Comparison of ENCODE assay signal across 8 cellular contexts in the genomic region with DNA sequence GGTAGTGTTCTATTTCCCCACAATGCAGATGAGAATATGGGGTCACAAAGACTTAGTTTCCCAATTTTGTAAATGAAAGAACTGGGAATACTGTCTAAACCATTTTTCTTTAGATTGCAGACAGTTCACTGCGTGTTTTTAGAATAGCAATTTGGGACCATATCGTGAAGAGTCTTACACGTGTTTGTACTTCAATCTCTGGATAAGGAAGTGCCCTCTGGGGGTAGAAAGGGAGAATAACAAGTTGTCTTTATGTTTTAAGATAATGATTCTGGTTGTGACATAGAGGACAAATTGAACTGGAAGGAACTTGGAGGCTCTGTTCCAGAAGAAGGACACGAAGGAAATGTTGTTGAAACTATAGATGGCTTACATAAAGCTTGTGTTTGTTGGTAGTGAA.
A peak's percentile ranks its signal among the peaks of the same experiment; 100 is the strongest.
DNase-seq lines count a peak whose midpoint lies in the region; ATAC-seq, FAIRE-seq and TF ChIP-seq lines count a peak whose summit lies in the region.

No MANE protein-coding gene starts in this region.

- H2AFZ ChIP-seq in SU-DHL-6 (ENCODE audit: low read depth, low read length, severe bottlenecking), result peak overlapping the region; percentile 65
- no peak overlapping the region for H2AFZ ChIP-seq in HepG2 (ENCODE audit: low read length)

- DNase-seq in DMS114 treated with DMSO at 0.1 percent for 48 hours (lab: John Stamatoyannopoulos, UW; ENCODE audit: unreplicated experiment) (peak; percentile 9), HT1080 (ENCODE audit: low read depth) (peak; percentile 30), HepG2 (ENCODE audit: low spot score) (peak; percentile 24), heart left ventricle (no peak), AG08396 (ENCODE audit: low spot score) (no peak)
- DNase-seq in activated CD8-positive, alpha-beta memory T cell treated with anti-CD3 and anti-CD28 coated beads, Interleukin-2, amount 50 U/mL, for 4 hours, result no peak

- TF ChIP-seq POLR2A in HepG2 (IDR thresholded peaks at IDR 0.05; ENCODE audit: insufficient read depth in 1 of 2, low read depth in 2 of 2, low read length in 2 of 2) (no peak), heart left ventricle (IDR thresholded peaks at IDR 0.05) (no peak)

- H3K4me1 ChIP-seq in HepG2 (ENCODE audit: insufficient read depth, low read length), result no peaks in the 10 kb centered on the region
- no peaks in the 10 kb centered on the region for H3K4me1 ChIP-seq in heart left ventricle

- H3K9ac ChIP-seq in SU-DHL-6 (ENCODE audit: low read length), result no peak overlapping the region
- H3K9ac ChIP-seq in HepG2 (ENCODE audit: insufficient read depth, low read depth, low read length), result no peak overlapping the region

- H3F3A ChIP-seq in SU-DHL-6 (ENCODE audit: insufficient read depth), result 0 out of 2 replicates have a peak, but pooled peaks cover 5% of the 10 kb centered on the region

- POLR2A ChIA-PET in HepG2 (lab: Yijun Ruan, JAX), result no interaction called here

- no peak for TF ChIP-seq RAD21 in HepG2 (CRISPR knock-in tag; IDR thresholded peaks at IDR 0.05)

- no peak overlapping the region for H3K27ac ChIP-seq in SU-DHL-6 (ENCODE audit: low read depth, low read length)
- no peak overlapping the region for H3K27ac ChIP-seq in HepG2 (ENCODE audit: extremely low read length, insufficient read depth, low read length)
- no peak overlapping the region for H3K27ac ChIP-seq in heart left ventricle

- intact Hi-C loops in HepG2 (cut with micrococcal nuclease; ENCODE audit: unreplicated experiment), result loop anchor here (1.0 kb wide), 1 partner anchor 20 kb away; no protein-coding TSS in a partner anchor
- intact Hi-C loops in heart left ventricle (cut with DNase I), result no loop called here

- in situ Hi-C loops in HepG2 (cut with HindIII; ENCODE audit: extremely low pct_ligation_motif_present, low pct_unique_long_range_greater_than_20kb), result no loop called here

- H4K20me1 ChIP-seq in SU-DHL-6 (ENCODE audit: low read depth, low read length), result no peaks in the 10 kb centered on the region
- H4K20me1 ChIP-seq in HepG2 (ENCODE audit: insufficient read depth, low read length), result no peaks in the 10 kb centered on the region

- ATAC-seq in HepG2, result peak; percentile 43; the same call in 1 of the 3 replicates
- ATAC-seq in GM19463 (IDR thresholded peaks at IDR 0.05; ENCODE audit: unreplicated experiment), result no peak
- ATAC-seq in heart left ventricle, result no peak

- H3K79me2 ChIP-seq in SU-DHL-6 (ENCODE audit: insufficient read depth, low read length) (no peaks in the 10 kb centered on the region), HepG2 (ENCODE audit: insufficient read depth, low read length) (no peaks in the 10 kb centered on the region)

- TF ChIP-seq CTCF in SU-DHL-6 (IDR thresholded peaks at IDR 0.05; ENCODE audit: insufficient read depth, low read length, poor library complexity, severe bottlenecking), result peak; percentile 61
- peak; percentile 45 for TF ChIP-seq CTCF in HepG2 (CRISPR knock-in tag; IDR thresholded peaks at IDR 0.05)
- TF ChIP-seq CTCF in heart left ventricle (IDR thresholded peaks at IDR 0.05), result peak in 4 of 12 donors; percentile 19 to 32 (median 28)

- no peaks in the 10 kb centered on the region for H3K9me3 ChIP-seq in SU-DHL-6 (ENCODE audit: insufficient read depth, low read length)
- H3K9me3 ChIP-seq in HepG2 (ENCODE audit: low read length), result no peaks in the 10 kb centered on the region
- H3K9me3 ChIP-seq in heart left ventricle, result peaks cover 0 to 6% (median 0%) of the 10 kb centered on the region in 12 donors

- no peak overlapping the region for H3K4me3 ChIP-seq in SU-DHL-6 (ENCODE audit: insufficient read depth, low read length, poor library complexity, severe bottlenecking)
- H3K4me3 ChIP-seq in HepG2 (replicated peaks in 1 of 3; ENCODE audit: insufficient read depth in 1 of 3, low read depth in 2 of 3, low read length in 3 of 3), result no peak overlapping the region
- H3K4me3 ChIP-seq in heart left ventricle, result no peak overlapping the region

- no peaks in the 10 kb centered on the region for H3K27me3 ChIP-seq in SU-DHL-6 (ENCODE audit: low read length)
- H3K27me3 ChIP-seq in HepG2 (ENCODE audit: control insufficient read depth in 1 of 2, insufficient read depth in 2 of 2, low read length in 2 of 2), result no peaks in the 10 kb centered on the region
- H3K27me3 ChIP-seq in heart left ventricle, result no peaks in the 10 kb centered on the region

- BruUV-seq in HepG2 (replicated peaks; lab: Mats Ljungman, UMichigan), result no TSS peak

- no peaks in the 10 kb centered on the region for H3K9me2 ChIP-seq in SU-DHL-6 (replicated peaks; ENCODE audit: insufficient read depth, low read length)

- H3K4me2 ChIP-seq in SU-DHL-6 (ENCODE audit: low read depth, low read length, poor library complexity, severe bottlenecking) (peak overlapping the region; percentile 24), HepG2 (ENCODE audit: low read depth, low read length) (no peak overlapping the region)

- FAIRE-seq in HepG2 (lab: Jason Lieb, UNC), result no peak

- CTCF ChIA-PET in HepG2 (lab: Yijun Ruan, JAX; ENCODE audit: low intra/inter-chr PET ratio, low total read pairs), result no interaction called here

- WGBS in HepG2 (ENCODE audit: low lambda C conversion rate), result 6% methylated on average over 4 of the region's 4 CpGs
- 5 to 13% (median 12%) methylated on average over 4 of the region's 4 CpGs for WGBS in heart left ventricle, 4 donors

- H3K36me3 ChIP-seq in SU-DHL-6 (ENCODE audit: low read length) (no peaks in the 10 kb centered on the region), HepG2 (replicated peaks in 1 of 2; ENCODE audit: control insufficient read depth in 1 of 2, insufficient read depth in 2 of 2, low read length in 2 of 2) (no peaks in the 10 kb centered on the region), heart left ventricle (no peaks in the 10 kb centered on the region)

- no peak for TF ChIP-seq EP300 in HepG2 (IDR thresholded peaks at IDR 0.05; ENCODE audit: low read depth in 2 of 2, low read length in 2 of 2)
- TF ChIP-seq EP300 in HepG2 (CRISPR knock-in tag; IDR thresholded peaks at IDR 0.05; ENCODE audit: borderline replicate concordance), result no peak

TF ChIP-seq in HepG2, 621 proteins besides CTCF, POLR2A, EP300 and RAD21:
- TF ChIP-seq STAG1 (CRISPR knock-in tag; IDR thresholded peaks at IDR 0.05), result peak; percentile 18; the same call in 1 of the 2 replicates
- TF ChIP-seq, protein P1, sequence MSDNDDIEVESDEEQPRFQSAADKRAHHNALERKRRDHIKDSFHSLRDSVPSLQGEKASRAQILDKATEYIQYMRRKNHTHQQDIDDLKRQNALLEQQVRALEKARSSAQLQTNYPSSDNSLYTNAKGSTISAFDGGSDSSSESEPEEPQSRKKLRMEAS (IDR thresholded peaks at IDR 0.05), result peak; percentile 19; the same call in 1 of the 2 replicates
- peak; percentile 22; the same call in 1 of the 2 replicates for TF ChIP-seq SMC3 (IDR thresholded peaks at IDR 0.05; ENCODE audit: low read length)
- no peak for TF ChIP-seq ATF7 (IDR thresholded peaks at IDR 0.05)
- TF ChIP-seq ATF7 (CRISPR knock-in tag; IDR thresholded peaks at IDR 0.05), result no peak

Comparison
In these comparisons a context has a peak if more than half of its experiments do, and no peak if none do; other contexts are left out.
1. DNase-seq: peak in DMS114 treated with DMSO at 0.1 percent for 48 hours (single experiment), HT1080 (single experiment) and HepG2 (single experiment); none in heart left ventricle (0 of 5), activated CD8-positive, alpha-beta memory T cell treated with anti-CD3 and anti-CD28 coated beads, Interleukin-2, amount 50 U/mL, for 4 hours (single experiment) and AG08396 (single experiment).